Comparison of ENCODE assay signal across 29 cellular contexts in genomic region chr22:17817511-17818065, GRCh38.
"Had no signal": no experiment of that assay in that cellular context is flagged by ENCODE, and none has a peak within 500 bp of the region (broad histone marks: within the 10 kb centered on the region; RNA-seq: fewer than 3 reads in every experiment).

No MANE protein-coding gene starts in this region.

- H3K9me3 ChIP-seq: ascending aorta, breast epithelium, colonic mucosa, esophagus squamous epithelium, gastroesophageal sphincter had no signal

- ATAC-seq: activated naive CD4-positive, alpha-beta T cell treated with anti-CD3 and anti-CD28 coated beads, Interleukin-2, amount 50 U/mL, for 72 hours; activated T-cell treated with anti-CD3 and anti-CD28 coated beads, Interleukin-2, amount 50 U/mL, for 72 hours; effector memory CD8-positive, alpha-beta T cell; gastroesophageal sphincter; WTC11 had no signal

- H3K4me1 ChIP-seq: ascending aorta, breast epithelium, colonic mucosa, esophagus squamous epithelium, gastroesophageal sphincter had no signal

- H3K27me3 ChIP-seq: ascending aorta, breast epithelium, cardiac muscle cell, colonic mucosa, dorsolateral prefrontal cortex, esophagus squamous epithelium, gastroesophageal sphincter had no signal

- H3K4me3 ChIP-seq: ascending aorta, breast epithelium, cardiac muscle cell, colonic mucosa, esophagus squamous epithelium, gastroesophageal sphincter had no signal

- H3K36me3 ChIP-seq: breast epithelium had no signal

- H3K27ac ChIP-seq: ascending aorta, breast epithelium, cardiac muscle cell, colonic mucosa, epithelial cell of prostate, esophagus squamous epithelium, gastroesophageal sphincter, VCaP had no signal

- DNase-seq: activated CD4-positive, alpha-beta memory T cell treated with anti-CD3 and anti-CD28 coated beads, Interleukin-2, amount 10 ng/mL, durations not matched to agents 7 days and 5 days; activated CD4-positive, alpha-beta T cell treated with anti-CD3 and anti-CD28 coated beads for 1 hour; activated CD4-positive, alpha-beta T cell treated with anti-CD3 and anti-CD28 coated beads for 4 hours; activated CD4-positive, alpha-beta T cell treated with anti-CD3 and anti-CD28 coated beads, Interleukin-2, amount 10 ng/mL, durations not matched to agents 7 days and 5 days; activated CD4-positive, alpha-beta T cell treated with anti-CD3 and anti-CD28 coated beads, Interleukin-2, amount 50 U/mL, for 4 hours; activated CD8-positive, alpha-beta memory T cell treated with anti-CD3 and anti-CD28 coated beads, Interleukin-2, amount 50 U/mL, for 48 hours; activated gamma-delta T cell; activated naive CD4-positive, alpha-beta T cell; activated naive CD4-positive, alpha-beta T cell treated with anti-CD3 and anti-CD28 coated beads, Interleukin-2, amount 10 ng/mL, durations not matched to agents 7 days and 5 days; activated naive CD8-positive, alpha-beta T cell treated with anti-CD3 and anti-CD28 coated beads, Interleukin-2, amount 10 ng/mL, durations not matched to agents 7 days and 5 days; activated T-cell treated with anti-CD3 and anti-CD28 coated beads for 4 hours; activated T-cell treated with anti-CD3 and anti-CD28 coated beads, Interleukin-2, amount 50 U/mL, for 24 hours; activated T-cell treated with anti-CD3 and anti-CD28 coated beads, Interleukin-2, amount 50 U/mL, for 72 hours; central memory CD4-positive, alpha-beta T cell; cerebellar nuclear complex; colonic mucosa; dorsolateral prefrontal cortex; effector memory CD8-positive, alpha-beta T cell; esophagus squamous epithelium; foreskin melanocyte; T-helper 2 cell had no signal
